ENCODE assay signal across 1 cellular context in the genomic region with DNA sequence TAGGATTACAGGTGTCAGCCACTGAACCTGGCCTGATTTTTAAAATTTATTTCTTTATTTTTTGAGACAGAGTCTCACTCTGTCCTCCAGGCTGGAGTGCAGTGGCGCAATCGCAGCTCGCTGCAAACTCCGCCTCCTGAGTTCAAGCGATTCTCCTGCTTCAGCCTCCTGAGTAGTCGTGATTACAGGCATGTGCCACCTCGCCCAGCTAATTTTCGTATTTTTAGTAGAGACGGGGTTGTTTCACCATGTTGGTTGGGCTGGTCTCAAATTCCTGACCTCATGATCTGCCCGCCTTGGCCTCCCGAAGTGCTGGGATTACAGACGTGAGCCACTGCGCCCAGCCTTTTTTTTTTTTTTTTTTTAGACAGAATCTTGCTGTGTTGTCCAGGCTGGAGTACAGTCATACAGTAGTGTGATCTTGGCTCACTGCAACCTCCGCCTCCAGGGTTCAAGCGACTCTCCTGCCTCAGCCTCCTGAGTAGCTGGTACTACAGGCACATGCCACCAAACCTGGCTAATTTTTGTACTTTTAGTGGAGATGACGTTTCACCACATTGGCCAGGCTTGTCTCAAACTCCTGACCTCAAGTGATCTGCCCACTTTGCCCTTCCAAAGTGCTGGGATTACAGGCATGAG.
TF ChIP-seq lines count a peak whose summit lies in the region.

No MANE protein-coding gene starts in this region.

TF ChIP-seq in K562, 482 proteins besides CTCF, POLR2A, EP300 and RAD21:
- peak; percentile 90 for TF ChIP-seq CEBPB (tag; IDR thresholded peaks at IDR 0.05)
- TF ChIP-seq ZNF121 (CRISPR knock-in tag; conservative IDR thresholded peaks at IDR 0.05): peak; percentile 36; the same call in 1 of the 2 replicates
- TF ChIP-seq NRF1 (conservative IDR thresholded peaks at IDR 0.05 in 1 of 2, IDR thresholded peaks at IDR 0.05 in 1 of 2): 0 out of 4 replicates have a peak, but pooled peaks of 1 of the 2 experiments have one; percentile 13
- TF ChIP-seq ZBTB33 (CRISPR knock-in tag; IDR thresholded peaks at IDR 0.05): 0 out of 2 replicates have a peak, but pooled peaks have one; percentile 29
TF ChIP-seq in K562: peak in this region for 4; not testable (repeated sequence) for 478.
